Comparison of ENCODE assay signal across 8 cellular contexts in the genomic region with DNA sequence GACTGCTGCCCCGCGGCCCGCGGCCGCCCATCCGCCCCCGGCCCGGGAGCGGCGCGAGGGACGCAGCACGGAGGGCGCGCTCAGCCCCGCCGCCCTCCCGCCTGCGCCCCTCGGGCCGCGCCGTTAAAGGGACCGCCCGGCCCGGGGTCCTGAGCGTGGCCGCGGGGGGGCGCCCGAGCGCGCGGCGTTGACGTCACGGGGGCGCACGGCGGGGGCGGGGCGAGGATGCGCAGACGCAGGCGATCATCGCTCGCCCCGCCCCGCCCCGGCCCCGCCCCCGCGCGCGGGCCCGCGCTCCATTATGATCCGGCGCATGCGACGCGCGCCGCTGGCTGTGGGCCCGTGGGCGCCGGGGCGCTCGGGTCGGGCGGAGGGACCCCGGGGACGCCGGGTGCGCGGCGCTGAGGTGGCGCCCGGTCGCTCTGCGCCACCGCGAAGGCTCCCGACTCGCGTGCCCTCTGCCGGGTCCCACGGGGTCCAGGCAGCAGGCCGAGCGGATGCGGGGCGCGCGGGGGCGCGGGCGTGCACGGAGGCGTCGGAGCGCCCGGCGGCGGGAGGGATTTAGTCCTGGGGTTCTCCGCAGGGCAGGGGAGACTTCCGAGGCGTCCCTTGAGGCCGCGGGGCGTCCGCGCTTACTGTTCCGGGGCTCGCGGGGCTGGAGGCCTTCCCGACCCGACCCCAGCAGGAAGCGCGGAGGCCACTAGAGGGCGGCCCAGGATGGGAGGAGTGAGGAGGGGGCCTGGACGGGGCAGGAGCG. TPM values are rescaled to one million over a fixed set of nuclear protein-coding genes. Genes with fewer than 3 reads are reported as not detected.
DNase-seq lines count a peak whose midpoint lies in the region; ATAC-seq, FAIRE-seq and TF ChIP-seq lines count a peak whose summit lies in the region.

A gene (minus strand): TSS at position 163 of the 757 bp plus-strand sequence. CDS start 353 bp downstream, outside the sequence.

- H3K4me3 ChIP-seq in endothelial cell of umbilical vein (replicated peaks in 1 of 3; ENCODE audit: insufficient read depth in 1 of 3, low read depth in 1 of 3, low read length in 3 of 3), result peak within 1 kb of the TSS; percentile 61 to 86 (median 79)

- H2AFZ ChIP-seq in endothelial cell of umbilical vein (ENCODE audit: low read depth, low read length), result peak within 1 kb of the TSS; percentile 96

- ATAC-seq in HG02759 (IDR thresholded peaks at IDR 0.05; ENCODE audit: unreplicated experiment), result peak; percentile 72

- H4K20me1 ChIP-seq in endothelial cell of umbilical vein (replicated peaks; ENCODE audit: control insufficient read depth, extremely low read depth, insufficient read depth, low read length), result no peaks in the 10 kb centered on the region

- peak within 1 kb of the TSS; percentile 85 for H3K9ac ChIP-seq in endothelial cell of umbilical vein (replicated peaks; ENCODE audit: extremely low read depth, insufficient read depth, low read length)

- H3K27ac ChIP-seq in endothelial cell of umbilical vein (ENCODE audit: insufficient read depth, low read depth, low read length), result peak within 1 kb of the TSS; percentile 53

- no peaks in the 10 kb centered on the region for H3K36me3 ChIP-seq in endothelial cell of umbilical vein (ENCODE audit: control insufficient read depth in 2 of 2, extremely low read depth in 1 of 2, insufficient read depth in 2 of 2, low read length in 2 of 2)

- dilution Hi-C loops in endothelial cell of umbilical vein (cut with MboI; ENCODE audit: extremely low pct_ligation_motif_present, low sequenced_read_pairs), result no loop called here

- intact Hi-C loops in endothelial cell of umbilical vein (cut with micrococcal nuclease), result loop anchor here (1.0 kb wide), 2 partner anchors 26 to 40 kb away; a partner anchor contains a TSS

- POLR2A ChIA-PET in endothelial cell of umbilical vein (lab: Charles Lee), result no interaction called here

- peaks cover 33% of the 10 kb centered on the region for H3K79me2 ChIP-seq in endothelial cell of umbilical vein (ENCODE audit: control insufficient read depth, insufficient read depth, low read length)

- CTCF ChIA-PET in endothelial cell of umbilical vein (lab: Charles Lee), result interaction anchor here (1.1 kb wide), 1 partner anchor 22 kb away, joined by 3 read pairs; no protein-coding TSS in a partner anchor

- H3K4me1 ChIP-seq in endothelial cell of umbilical vein (ENCODE audit: control insufficient read depth, extremely low read depth, insufficient read depth, low read length), result peaks cover 10% of the 10 kb centered on the region

- H3K9me3 ChIP-seq in endothelial cell of umbilical vein (replicated peaks; ENCODE audit: control insufficient read depth, insufficient read depth, low read length), result no peaks in the 10 kb centered on the region

- peak; percentile 22 to 53 for TF ChIP-seq CTCF in endothelial cell of umbilical vein (IDR thresholded peaks at IDR 0.05; ENCODE audit: extremely low read depth in 1 of 2, insufficient read depth in 1 of 2, low read depth in 1 of 2, low read length in 2 of 2)

- no peak for FAIRE-seq in endothelial cell of umbilical vein (lab: Jason Lieb, UNC)

- H3K4me2 ChIP-seq in endothelial cell of umbilical vein (ENCODE audit: insufficient read depth, low read length), result peak within 1 kb of the TSS; percentile 78

- DNase-seq in NCI-H1694 (lab: John Stamatoyannopoulos, UW) (peak; percentile 7), NCI-H1694 treated with DMSO at 0.1 percent for 48 hours (lab: John Stamatoyannopoulos, UW) (no peak), NCI-H460 (ENCODE audit: extremely low read depth, low read depth) (peak; percentile 28), endothelial cell of umbilical vein (ENCODE audit: low read depth, low spot score) (peak; percentile 35), midbrain (lab: John Stamatoyannopoulos, UW) (peak; percentile 68)
- DNase-seq in activated CD8-positive, alpha-beta memory T cell treated with anti-CD3 and anti-CD28 coated beads, Interleukin-2, amount 50 U/mL, for 48 hours, result peak; percentile 90
- peak; percentile 28 to 49 for DNase-seq in stimulated activated CD8-positive, alpha-beta memory T cell treated with anti-CD3 and anti-CD28 coated beads, Interleukin-4, amount 100 ng/mL, for 1 hour (ENCODE audit: low read depth in 2 of 2, low spot score in 1 of 2)

- peak; percentile 67 for TF ChIP-seq POLR2A in endothelial cell of umbilical vein (IDR thresholded peaks at IDR 0.05; ENCODE audit: low read depth, low read length)

- no peaks in the 10 kb centered on the region for H3K9me1 ChIP-seq in endothelial cell of umbilical vein (replicated peaks; ENCODE audit: control insufficient read depth, extremely low read depth, insufficient read depth, low read length)

- BruUV-seq in endothelial cell of umbilical vein (replicated peaks; lab: Mats Ljungman, UMichigan), result no TSS peak

- H3K27me3 ChIP-seq in endothelial cell of umbilical vein (ENCODE audit: control insufficient read depth in 2 of 2, insufficient read depth in 2 of 2, low read length in 2 of 2), result peaks cover 7 to 16% of the 10 kb centered on the region in 2 experiments

TF ChIP-seq in endothelial cell of umbilical vein, 7 proteins besides CTCF, POLR2A, EP300 and RAD21:
- no peak for TF ChIP-seq POLR2AphosphoS5 (IDR thresholded peaks at IDR 0.05; ENCODE audit: insufficient read depth, low read depth, low read length)
- no peak for TF ChIP-seq GATA2 (IDR thresholded peaks at IDR 0.05; ENCODE audit: insufficient read depth, insufficient read length, low read depth, low read length)
- TF ChIP-seq JUN (IDR thresholded peaks at IDR 0.05; ENCODE audit: borderline replicate concordance, insufficient read depth, insufficient read length, low read depth), result no peak
- TF ChIP-seq MYC (IDR thresholded peaks at IDR 0.05; ENCODE audit: low read depth, low read length), result no peak
- TF ChIP-seq, protein P1, sequence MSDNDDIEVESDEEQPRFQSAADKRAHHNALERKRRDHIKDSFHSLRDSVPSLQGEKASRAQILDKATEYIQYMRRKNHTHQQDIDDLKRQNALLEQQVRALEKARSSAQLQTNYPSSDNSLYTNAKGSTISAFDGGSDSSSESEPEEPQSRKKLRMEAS (IDR thresholded peaks at IDR 0.05; ENCODE audit: insufficient read depth, insufficient read length), result no peak
- TF ChIP-seq FOS (IDR thresholded peaks at IDR 0.05; ENCODE audit: borderline replicate concordance, insufficient read depth, low read length), result no peak
- no peak for TF ChIP-seq EZH2 (IDR thresholded peaks at IDR 0.05; ENCODE audit: borderline replicate concordance, low read depth, low read length, severe bottlenecking)

RNA-seq across cellular contexts. Expression of the gene that starts here (rescaled TPM):
- total RNA-seq in NCI-H460 (2014; rRNA removed; shearing (Covaris generic)), result 53.7 and 55.3 TPM in 2 replicates
- polyA plus RNA-seq in NCI-H460 (2014; cell fraction: nucleus; rRNA removed), result 173 and 206 TPM in 2 replicates
- total RNA-seq in endothelial cell of umbilical vein, result 36.5 and 40.7 TPM in 2 replicates
- 26.8 and 38.2 TPM in 2 replicates for polyA plus RNA-seq in endothelial cell of umbilical vein
- polyA plus RNA-seq in endothelial cell of umbilical vein (2011; cell fraction: cytosol; rRNA removed), result 9.2 and 15.6 TPM in 2 replicates
- 66.9 and 77.1 TPM in 2 replicates for polyA plus RNA-seq in endothelial cell of umbilical vein (2011; cell fraction: nucleus; rRNA removed)
- 15.4 and 28.8 TPM in 2 replicates for polyA plus RNA-seq in endothelial cell of umbilical vein (2012)
- polyA minus RNA-seq in endothelial cell of umbilical vein, result 15.2 and 15.5 TPM in 2 replicates
- polyA minus RNA-seq in endothelial cell of umbilical vein (2011; cell fraction: cytosol; rRNA and poly(A)+ RNA removed), result 54.7 TPM
- polyA minus RNA-seq in endothelial cell of umbilical vein (2011; cell fraction: nucleus; rRNA and poly(A)+ RNA removed), result 10.9 and 23.7 TPM in 2 replicates
